ENCODE assay signal across 8 cellular contexts in the genomic region with DNA sequence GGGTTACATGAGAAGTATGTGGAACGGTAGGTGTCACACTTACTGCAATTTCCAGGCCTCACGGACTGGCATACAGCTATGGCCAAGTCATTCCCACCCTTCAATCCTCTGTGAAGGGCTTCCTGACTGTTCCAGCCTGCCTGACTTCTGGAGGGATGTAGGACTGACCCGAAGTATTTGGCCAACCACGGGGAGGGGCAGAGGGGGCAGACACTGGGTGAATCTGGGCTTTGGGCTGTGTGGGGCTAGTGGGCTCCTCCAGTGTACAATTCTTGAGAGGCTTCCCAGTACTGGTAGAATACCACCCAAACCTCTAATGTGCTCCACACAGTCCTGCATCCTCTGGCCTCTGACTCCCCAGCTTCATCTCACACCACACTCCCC.
"Had no signal": no experiment of that assay in that cellular context is flagged by ENCODE, and none has a peak within 500 bp of the region (broad histone marks: within the 10 kb centered on the region; RNA-seq: fewer than 3 reads in every experiment).

No MANE protein-coding gene starts in this region.

- H3K27ac ChIP-seq: GM23248, HL-60 had no signal

- ATAC-seq: HCT116, HepG2 had no signal

- DNase-seq: GM23248, GOT3, H7, HFFc6, KBM-7 had no signal
